In the genomic region with DNA sequence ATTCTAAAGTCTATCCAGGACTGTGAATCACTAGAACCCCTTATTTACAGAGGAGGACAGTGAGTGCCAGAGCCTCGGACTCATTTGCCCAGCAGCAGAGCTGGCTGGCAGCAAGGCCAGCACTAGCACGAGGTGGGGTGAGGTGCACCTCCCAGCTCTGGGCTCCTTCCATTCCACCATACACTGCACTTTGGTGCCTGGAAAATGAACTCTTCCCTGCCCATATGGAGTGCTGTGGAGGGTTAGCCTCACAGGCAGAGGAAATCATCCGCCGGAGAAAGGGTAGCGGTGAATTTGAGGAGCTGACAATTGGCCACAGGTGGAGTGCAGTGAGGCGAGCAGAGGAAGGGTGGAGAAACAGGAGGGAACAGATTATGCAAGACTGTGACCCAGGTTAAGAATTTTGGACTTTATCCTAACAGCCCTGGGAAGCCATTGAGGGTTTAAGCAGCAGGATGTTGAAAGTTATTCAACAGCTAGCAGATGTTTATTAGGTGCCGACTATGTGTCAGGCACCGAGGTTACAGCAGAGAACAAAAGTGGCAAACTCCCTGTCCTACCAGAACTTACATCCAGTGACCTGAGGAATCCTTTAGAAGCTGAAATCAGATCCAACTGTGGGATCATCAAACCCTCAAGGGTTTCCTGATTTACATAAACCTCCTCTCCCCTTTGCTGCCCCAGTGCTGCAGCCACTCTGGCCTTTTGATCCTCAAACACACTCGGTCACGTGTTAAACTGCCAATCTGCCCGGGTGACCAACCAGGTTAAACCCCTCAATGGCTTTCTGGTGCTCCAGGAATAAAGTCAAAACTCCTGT, we compare ENCODE assay signal across 10 cellular contexts. TPM values are rescaled to one million over a fixed set of nuclear protein-coding genes. Genes with fewer than 3 reads are reported as not detected.
DNase-seq lines count a peak whose midpoint lies in the region; ATAC-seq, FAIRE-seq and TF ChIP-seq lines count a peak whose summit lies in the region.
"Had no signal": no experiment of that assay in that cellular context is flagged by ENCODE, and none has a peak within 500 bp of the region (broad histone marks: within the 10 kb centered on the region; RNA-seq: fewer than 3 reads in every experiment).

No MANE protein-coding gene starts in this region.

- no peak for TF ChIP-seq CTCF in astrocyte (IDR thresholded peaks at IDR 0.05; ENCODE audit: insufficient read depth, low read depth, low read length)

- H3K9ac ChIP-seq in GM23248 (peak overlapping the region; percentile 23; the same call in 1 of the 2 replicates), astrocyte (ENCODE audit: low read length) (no peak overlapping the region)

- peak overlapping the region; percentile 29 for H3K27ac ChIP-seq in GM23248
- H3K27ac ChIP-seq in astrocyte (ENCODE audit: low read depth, low read length) = no peak overlapping the region
- H3K27ac ChIP-seq: ovary had no signal

- H3K79me2 ChIP-seq in GM23248 (ENCODE audit: insufficient read depth) (peaks cover 97% of the 10 kb centered on the region), astrocyte (ENCODE audit: insufficient read depth, low read length) (peaks cover 90% of the 10 kb centered on the region)

- H3K27me3 ChIP-seq in GM23248 (replicated peaks; ENCODE audit: insufficient read depth) = no peaks in the 10 kb centered on the region
- H3K27me3 ChIP-seq in astrocyte (ENCODE audit: insufficient read depth, low read length) = no peaks in the 10 kb centered on the region
- H3K27me3 ChIP-seq: ovary had no signal

- H3K36me3 Mint-ChIP-seq in astrocyte (ENCODE audit: low read depth, unreplicated experiment) = peaks cover 7% of the 10 kb centered on the region

- ATAC-seq in left ventricle myocardium superior (peak; percentile 72), HG03280 (IDR thresholded peaks at IDR 0.05; ENCODE audit: unreplicated experiment) (no peak)

- H3K9me3 ChIP-seq in GM23248 (ENCODE audit: low read depth) (no peaks in the 10 kb centered on the region), astrocyte (ENCODE audit: insufficient read depth, low read depth, low read length) (no peaks in the 10 kb centered on the region)
- H3K9me3 ChIP-seq: ovary had no signal

- H4K20me1 ChIP-seq in GM23248 (ENCODE audit: insufficient read depth) (peaks cover 3% of the 10 kb centered on the region; the same call in 1 of the 2 replicates), astrocyte (ENCODE audit: insufficient read depth, low read length) (peaks cover 91% of the 10 kb centered on the region)

- DNase-seq in GM23248 = peak; percentile 58
- DNase-seq in astrocyte (ENCODE audit: low read depth) = peak; percentile 23
- DNase-seq in left ventricle myocardium superior = no peak
- peak; percentile 93 for DNase-seq in renal cortical epithelial cell (ENCODE audit: low read depth)
- DNase-seq in activated CD4-positive, alpha-beta T cell treated with anti-CD3 and anti-CD28 coated beads, Interleukin-2, amount 50 U/mL, for 48 hours = no peak
- no peak for DNase-seq in NCI-H1092 treated with DMSO at 0.1 percent for 48 hours (lab: John Stamatoyannopoulos, UW)
- DNase-seq in DMS53 treated with DMSO at 0.1 percent for 48 hours (lab: John Stamatoyannopoulos, UW; ENCODE audit: unreplicated experiment) = no peak

- H3K9me2 ChIP-seq in GM23248 (ENCODE audit: insufficient read depth) = no peaks in the 10 kb centered on the region

- H2AFZ ChIP-seq in GM23248 (no peak overlapping the region), astrocyte (ENCODE audit: low read depth, low read length) (no peak overlapping the region)

- H3K4me3 Mint-ChIP-seq in astrocyte (ENCODE audit: unreplicated experiment) = no peak overlapping the region

- H3K36me3 ChIP-seq in GM23248 (ENCODE audit: low read depth) (no peaks in the 10 kb centered on the region), astrocyte (ENCODE audit: insufficient read depth, low read length) (no peaks in the 10 kb centered on the region)
- H3K36me3 ChIP-seq: ovary had no signal

- intact Hi-C loops in left ventricle myocardium superior (cut with micrococcal nuclease) = no loop called here

- no peak overlapping the region for H3K27ac Mint-ChIP-seq in astrocyte (ENCODE audit: unreplicated experiment)

- peaks cover 36% of the 10 kb centered on the region for H3K4me1 ChIP-seq in GM23248 (ENCODE audit: insufficient read depth)
- peaks cover 26% of the 10 kb centered on the region for H3K4me1 ChIP-seq in astrocyte (ENCODE audit: insufficient read depth, low read length)

- whole genome bisulfite sequencing in GM23248 (ENCODE audit: low coverage in 1 of 2, low lambda C conversion rate in 2 of 2, missing lambda C conversion rate in 2 of 2), 2 experiments = 47 to 48% methylated on average over 11 of the region's 11 CpGs

- H3F3A ChIP-seq in GM23248 (ENCODE audit: insufficient read depth) = peaks cover 28% of the 10 kb centered on the region

- no peaks in the 10 kb centered on the region for H3K27me3 Mint-ChIP-seq in astrocyte (ENCODE audit: low read depth, unreplicated experiment)

- peaks cover 37% of the 10 kb centered on the region for H3K4me1 Mint-ChIP-seq in astrocyte (ENCODE audit: low read depth, unreplicated experiment)

- H3K9me3 Mint-ChIP-seq in astrocyte (ENCODE audit: unreplicated experiment) = no peaks in the 10 kb centered on the region

- FAIRE-seq in astrocyte (lab: Jason Lieb, UNC) = no peak

- in situ Hi-C loops in GM23248 (cut with MboI) = no loop called here

- peak overlapping the region; percentile 57 for H3K4me2 ChIP-seq in GM23248 (ENCODE audit: unreplicated experiment)
- H3K4me2 ChIP-seq in astrocyte (ENCODE audit: low read length) = peak overlapping the region; percentile 16

- peak overlapping the region; percentile 17; the same call in 1 of the 2 replicates for H3K4me3 ChIP-seq in GM23248
- no peak overlapping the region for H3K4me3 ChIP-seq in astrocyte (ENCODE audit: insufficient read depth, low read depth, low read length)
- H3K4me3 ChIP-seq: ovary had no signal

RNA-seq across cellular contexts. Expression of gene TRIM26, which starts 6.2 kb away (rescaled TPM):
- total RNA-seq in GM23248 (2014; rRNA removed; shearing (Covaris generic)) = 25.0 and 30.7 TPM in 2 replicates
- polyA plus RNA-seq in GM23248 (2016; fragmentation: Nextera tagmentation; extraction: Ambion mirVana) = 22.9 and 24.7 TPM in 2 replicates
- total RNA-seq in astrocyte (51.7 and 52.8 TPM in 2 replicates), left ventricle myocardium superior (21.9 TPM), renal cortical epithelial cell (23.4 and 45.6 TPM in 2 replicates)

RNA-seq across cellular contexts. Expression of gene TRIM15, which starts 43.7 kb away (rescaled TPM):
- total RNA-seq in GM23248 (2014; rRNA removed; shearing (Covaris generic)) = not detected in 2 replicates
- not detected in 2 replicates for polyA plus RNA-seq in GM23248 (2016; fragmentation: Nextera tagmentation; extraction: Ambion mirVana)
- total RNA-seq in astrocyte = not detected in 2 replicates
- total RNA-seq in left ventricle myocardium superior = not detected
- total RNA-seq in renal cortical epithelial cell = 0.17 TPM in 1 of 2 replicates, not detected in the other
- total RNA-seq: temporal lobe had no signal
- polyA plus RNA-seq: ovary had no signal

RNA-seq across cellular contexts. Expression of gene TRIM10, which starts 46.0 kb away (rescaled TPM):
- 0.11 TPM in 1 of 2 replicates, not detected in the other for total RNA-seq in GM23248 (2014; rRNA removed; shearing (Covaris generic))
- polyA plus RNA-seq in GM23248 (2016; fragmentation: Nextera tagmentation; extraction: Ambion mirVana) = not detected in 2 replicates
- not detected in 2 replicates for total RNA-seq in astrocyte
- not detected for total RNA-seq in left ventricle myocardium superior
- under 0.01 TPM in 1 of 2 replicates, not detected in the other for total RNA-seq in renal cortical epithelial cell
- polyA plus RNA-seq: ovary had no signal

Comparison
In these comparisons a context has a peak if more than half of its experiments do, and no peak if none do; other contexts are left out.
1. DNase-seq: peak in GM23248 (single experiment), astrocyte (single experiment) and renal cortical epithelial cell (single experiment); none in left ventricle myocardium superior (single experiment), activated CD4-positive, alpha-beta T cell treated with anti-CD3 and anti-CD28 coated beads, Interleukin-2, amount 50 U/mL, for 48 hours (0 of 2), NCI-H1092 treated with DMSO at 0.1 percent for 48 hours (single experiment) and DMS53 treated with DMSO at 0.1 percent for 48 hours (single experiment).